In the genomic region with DNA sequence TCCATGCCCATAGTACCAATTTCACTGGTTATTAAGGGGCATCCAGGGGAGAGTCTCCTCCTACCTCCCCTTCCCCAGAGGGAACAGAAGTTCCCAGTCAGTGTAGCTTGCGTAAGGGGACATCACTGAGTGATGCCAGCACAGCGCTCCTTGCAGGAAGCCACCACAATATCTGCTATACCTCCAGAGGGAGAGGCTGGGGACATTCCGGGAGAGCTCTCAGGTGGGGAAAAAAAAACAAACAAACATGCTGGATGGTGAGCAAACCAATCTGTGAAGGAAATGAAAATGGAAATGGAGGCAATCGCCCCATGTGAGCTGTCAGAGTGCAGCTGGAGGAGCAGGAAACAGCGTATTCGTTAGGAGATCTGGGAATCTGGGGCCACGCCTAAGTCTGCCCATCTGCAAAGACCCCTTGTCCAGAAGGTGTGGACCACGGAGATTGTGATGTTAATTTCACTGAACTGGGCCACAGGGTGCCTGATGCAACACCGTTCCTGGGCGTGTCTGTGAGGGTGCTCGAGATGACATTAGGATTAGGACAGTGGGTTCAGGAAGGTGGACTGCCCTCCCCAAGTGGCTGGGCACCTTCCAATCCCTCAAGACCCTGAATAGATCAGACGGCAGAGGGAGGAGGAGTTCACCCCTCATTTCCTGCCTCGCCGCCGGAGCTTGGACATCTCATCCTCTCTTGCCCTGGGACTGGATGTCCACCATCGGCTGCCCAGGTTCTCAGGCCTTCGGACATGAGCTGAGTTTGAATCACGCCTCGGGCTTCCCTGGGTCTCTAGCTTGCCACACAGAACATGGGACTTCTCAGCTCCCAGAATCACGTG, we compare ENCODE assay signal across 2 cellular contexts.
TF ChIP-seq lines count a peak whose summit lies in the region.

No MANE protein-coding gene starts in this region.

TF ChIP-seq in GM23338, 12 proteins besides CTCF, POLR2A, EP300 and RAD21 (continues in another document):
- TF ChIP-seq ZNF114 (CRISPR knock-in tag; IDR thresholded peaks at IDR 0.05) (no peak), POLR2AphosphoS5 (IDR thresholded peaks at IDR 0.05; ENCODE audit: low read depth) (no peak), EZH2phosphoT487 (IDR thresholded peaks at IDR 0.05; ENCODE audit: unreplicated experiment) (no peak), EZH2 (IDR thresholded peaks at IDR 0.05; ENCODE audit: low read depth, unreplicated experiment) (no peak), CREB1 (CRISPR knock-in tag; IDR thresholded peaks at IDR 0.05; ENCODE audit: low read depth) (no peak), NANOG (IDR thresholded peaks at IDR 0.05; ENCODE audit: borderline replicate concordance) (no peak), STAT1 (IDR thresholded peaks at IDR 0.05; ENCODE audit: unreplicated experiment) (no peak), ZNF331 (CRISPR knock-in tag; IDR thresholded peaks at IDR 0.05; ENCODE audit: low read depth) (no peak), JUNB (IDR thresholded peaks at IDR 0.05; ENCODE audit: unreplicated experiment) (no peak)
- TF ChIP-seq, protein P1, sequence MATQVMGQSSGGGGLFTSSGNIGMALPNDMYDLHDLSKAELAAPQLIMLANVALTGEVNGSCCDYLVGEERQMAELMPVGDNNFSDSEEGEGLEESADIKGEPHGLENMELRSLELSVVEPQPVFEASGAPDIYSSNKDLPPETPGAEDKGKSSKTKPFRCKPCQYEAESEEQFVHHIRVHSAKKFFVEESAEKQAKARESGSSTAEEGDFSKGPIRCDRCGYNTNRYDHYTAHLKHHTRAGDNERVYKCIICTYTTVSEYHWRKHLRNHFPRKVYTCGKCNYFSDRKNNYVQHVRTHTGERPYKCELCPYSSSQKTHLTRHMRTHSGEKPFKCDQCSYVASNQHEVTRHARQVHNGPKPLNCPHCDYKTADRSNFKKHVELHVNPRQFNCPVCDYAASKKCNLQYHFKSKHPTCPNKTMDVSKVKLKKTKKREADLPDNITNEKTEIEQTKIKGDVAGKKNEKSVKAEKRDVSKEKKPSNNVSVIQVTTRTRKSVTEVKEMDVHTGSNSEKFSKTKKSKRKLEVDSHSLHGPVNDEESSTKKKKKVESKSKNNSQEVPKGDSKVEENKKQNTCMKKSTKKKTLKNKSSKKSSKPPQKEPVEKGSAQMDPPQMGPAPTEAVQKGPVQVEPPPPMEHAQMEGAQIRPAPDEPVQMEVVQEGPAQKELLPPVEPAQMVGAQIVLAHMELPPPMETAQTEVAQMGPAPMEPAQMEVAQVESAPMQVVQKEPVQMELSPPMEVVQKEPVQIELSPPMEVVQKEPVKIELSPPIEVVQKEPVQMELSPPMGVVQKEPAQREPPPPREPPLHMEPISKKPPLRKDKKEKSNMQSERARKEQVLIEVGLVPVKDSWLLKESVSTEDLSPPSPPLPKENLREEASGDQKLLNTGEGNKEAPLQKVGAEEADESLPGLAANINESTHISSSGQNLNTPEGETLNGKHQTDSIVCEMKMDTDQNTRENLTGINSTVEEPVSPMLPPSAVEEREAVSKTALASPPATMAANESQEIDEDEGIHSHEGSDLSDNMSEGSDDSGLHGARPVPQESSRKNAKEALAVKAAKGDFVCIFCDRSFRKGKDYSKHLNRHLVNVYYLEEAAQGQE (IDR thresholded peaks at IDR 0.05; ENCODE audit: unreplicated experiment): no peak
- TF ChIP-seq, protein P2, sequence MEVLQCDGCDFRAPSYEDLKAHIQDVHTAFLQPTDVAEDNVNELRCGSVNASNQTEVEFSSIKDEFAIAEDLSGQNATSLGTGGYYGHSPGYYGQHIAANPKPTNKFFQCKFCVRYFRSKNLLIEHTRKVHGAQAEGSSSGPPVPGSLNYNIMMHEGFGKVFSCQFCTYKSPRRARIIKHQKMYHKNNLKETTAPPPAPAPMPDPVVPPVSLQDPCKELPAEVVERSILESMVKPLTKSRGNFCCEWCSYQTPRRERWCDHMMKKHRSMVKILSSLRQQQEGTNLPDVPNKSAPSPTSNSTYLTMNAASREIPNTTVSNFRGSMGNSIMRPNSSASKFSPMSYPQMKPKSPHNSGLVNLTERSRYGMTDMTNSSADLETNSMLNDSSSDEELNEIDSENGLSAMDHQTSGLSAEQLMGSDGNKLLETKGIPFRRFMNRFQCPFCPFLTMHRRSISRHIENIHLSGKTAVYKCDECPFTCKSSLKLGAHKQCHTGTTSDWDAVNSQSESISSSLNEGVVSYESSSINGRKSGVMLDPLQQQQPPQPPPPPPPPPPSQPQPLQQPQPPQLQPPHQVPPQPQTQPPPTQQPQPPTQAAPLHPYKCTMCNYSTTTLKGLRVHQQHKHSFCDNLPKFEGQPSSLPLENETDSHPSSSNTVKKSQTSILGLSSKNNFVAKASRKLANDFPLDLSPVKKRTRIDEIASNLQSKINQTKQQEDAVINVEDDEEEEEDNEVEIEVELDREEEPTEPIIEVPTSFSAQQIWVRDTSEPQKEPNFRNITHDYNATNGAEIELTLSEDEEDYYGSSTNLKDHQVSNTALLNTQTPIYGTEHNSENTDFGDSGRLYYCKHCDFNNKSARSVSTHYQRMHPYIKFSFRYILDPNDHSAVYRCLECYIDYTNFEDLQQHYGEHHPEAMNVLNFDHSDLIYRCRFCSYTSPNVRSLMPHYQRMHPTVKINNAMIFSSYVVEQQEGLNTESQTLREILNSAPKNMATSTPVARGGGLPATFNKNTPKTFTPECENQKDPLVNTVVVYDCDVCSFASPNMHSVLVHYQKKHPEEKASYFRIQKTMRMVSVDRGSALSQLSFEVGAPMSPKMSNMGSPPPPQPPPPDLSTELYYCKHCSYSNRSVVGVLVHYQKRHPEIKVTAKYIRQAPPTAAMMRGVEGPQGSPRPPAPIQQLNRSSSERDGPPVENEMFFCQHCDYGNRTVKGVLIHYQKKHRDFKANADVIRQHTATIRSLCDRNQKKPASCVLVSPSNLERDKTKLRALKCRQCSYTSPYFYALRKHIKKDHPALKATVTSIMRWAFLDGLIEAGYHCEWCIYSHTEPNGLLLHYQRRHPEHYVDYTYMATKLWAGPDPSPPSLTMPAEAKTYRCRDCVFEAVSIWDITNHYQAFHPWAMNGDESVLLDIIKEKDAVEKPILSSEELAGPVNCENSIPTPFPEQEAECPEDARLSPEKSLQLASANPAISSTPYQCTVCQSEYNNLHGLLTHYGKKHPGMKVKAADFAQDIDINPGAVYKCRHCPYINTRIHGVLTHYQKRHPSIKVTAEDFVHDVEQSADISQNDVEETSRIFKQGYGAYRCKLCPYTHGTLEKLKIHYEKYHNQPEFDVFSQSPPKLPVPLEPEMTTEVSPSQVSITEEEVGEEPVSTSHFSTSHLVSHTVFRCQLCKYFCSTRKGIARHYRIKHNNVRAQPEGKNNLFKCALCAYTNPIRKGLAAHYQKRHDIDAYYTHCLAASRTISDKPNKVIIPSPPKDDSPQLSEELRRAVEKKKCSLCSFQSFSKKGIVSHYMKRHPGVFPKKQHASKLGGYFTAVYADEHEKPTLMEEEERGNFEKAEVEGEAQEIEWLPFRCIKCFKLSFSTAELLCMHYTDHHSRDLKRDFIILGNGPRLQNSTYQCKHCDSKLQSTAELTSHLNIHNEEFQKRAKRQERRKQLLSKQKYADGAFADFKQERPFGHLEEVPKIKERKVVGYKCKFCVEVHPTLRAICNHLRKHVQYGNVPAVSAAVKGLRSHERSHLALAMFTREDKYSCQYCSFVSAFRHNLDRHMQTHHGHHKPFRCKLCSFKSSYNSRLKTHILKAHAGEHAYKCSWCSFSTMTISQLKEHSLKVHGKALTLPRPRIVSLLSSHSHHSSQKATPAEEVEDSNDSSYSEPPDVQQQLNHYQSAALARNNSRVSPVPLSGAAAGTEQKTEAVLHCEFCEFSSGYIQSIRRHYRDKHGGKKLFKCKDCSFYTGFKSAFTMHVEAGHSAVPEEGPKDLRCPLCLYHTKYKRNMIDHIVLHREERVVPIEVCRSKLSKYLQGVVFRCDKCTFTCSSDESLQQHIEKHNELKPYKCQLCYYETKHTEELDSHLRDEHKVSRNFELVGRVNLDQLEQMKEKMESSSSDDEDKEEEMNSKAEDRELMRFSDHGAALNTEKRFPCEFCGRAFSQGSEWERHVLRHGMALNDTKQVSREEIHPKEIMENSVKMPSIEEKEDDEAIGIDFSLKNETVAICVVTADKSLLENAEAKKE (CRISPR knock-in tag; IDR thresholded peaks at IDR 0.05): no peak

TF ChIP-seq in HepG2, 621 proteins besides CTCF, POLR2A, EP300 and RAD21:
- TF ChIP-seq ZNF17 (CRISPR knock-in tag; IDR thresholded peaks at IDR 0.05) (no peak), ZNF180 (CRISPR knock-in tag; IDR thresholded peaks at IDR 0.05; ENCODE audit: borderline replicate concordance, low read depth) (no peak), ZKSCAN1 (IDR thresholded peaks at IDR 0.05; ENCODE audit: low read length) (no peak), PHF8 (CRISPR knock-in tag; IDR thresholded peaks at IDR 0.05) (no peak), ZNF326 (CRISPR knock-in tag; IDR thresholded peaks at IDR 0.05; ENCODE audit: borderline replicate concordance) (no peak), MED1 (CRISPR knock-in tag; IDR thresholded peaks at IDR 0.05) (no peak), KDM5B (CRISPR knock-in tag; IDR thresholded peaks at IDR 0.05; ENCODE audit: borderline replicate concordance) (no peak), SMC3 (IDR thresholded peaks at IDR 0.05; ENCODE audit: low read length) (no peak), ZNF501 (CRISPR knock-in tag; IDR thresholded peaks at IDR 0.05) (no peak), HOXA3 (CRISPR knock-in tag; IDR thresholded peaks at IDR 0.05) (no peak), EEA1 (CRISPR knock-in tag; IDR thresholded peaks at IDR 0.05; ENCODE audit: borderline replicate concordance) (no peak), ATF7 (IDR thresholded peaks at IDR 0.05) (no peak), ATF7 (CRISPR knock-in tag; IDR thresholded peaks at IDR 0.05) (no peak), NR1H2 (CRISPR knock-in tag; IDR thresholded peaks at IDR 0.05; ENCODE audit: borderline replicate concordance, low read depth) (no peak), ZNF558 (CRISPR knock-in tag; IDR thresholded peaks at IDR 0.05; ENCODE audit: borderline replicate concordance) (no peak), EED (CRISPR knock-in tag; IDR thresholded peaks at IDR 0.05) (no peak)
- TF ChIP-seq, protein P3, sequence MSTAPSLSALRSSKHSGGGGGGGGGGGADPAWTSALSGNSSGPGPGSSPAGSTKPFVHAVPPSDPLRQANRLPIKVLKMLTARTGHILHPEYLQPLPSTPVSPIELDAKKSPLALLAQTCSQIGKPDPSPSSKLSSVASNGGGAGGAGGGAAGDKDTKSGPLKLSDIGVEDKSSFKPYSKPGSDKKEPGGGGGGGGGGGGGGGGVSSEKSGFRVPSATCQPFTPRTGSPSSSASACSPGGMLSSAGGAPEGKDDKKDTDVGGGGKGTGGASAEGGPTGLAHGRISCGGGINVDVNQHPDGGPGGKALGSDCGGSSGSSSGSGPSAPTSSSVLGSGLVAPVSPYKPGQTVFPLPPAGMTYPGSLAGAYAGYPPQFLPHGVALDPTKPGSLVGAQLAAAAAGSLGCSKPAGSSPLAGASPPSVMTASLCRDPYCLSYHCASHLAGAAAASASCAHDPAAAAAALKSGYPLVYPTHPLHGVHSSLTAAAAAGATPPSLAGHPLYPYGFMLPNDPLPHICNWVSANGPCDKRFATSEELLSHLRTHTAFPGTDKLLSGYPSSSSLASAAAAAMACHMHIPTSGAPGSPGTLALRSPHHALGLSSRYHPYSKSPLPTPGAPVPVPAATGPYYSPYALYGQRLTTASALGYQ (CRISPR knock-in tag; IDR thresholded peaks at IDR 0.05): no peak
- TF ChIP-seq, protein P4, sequence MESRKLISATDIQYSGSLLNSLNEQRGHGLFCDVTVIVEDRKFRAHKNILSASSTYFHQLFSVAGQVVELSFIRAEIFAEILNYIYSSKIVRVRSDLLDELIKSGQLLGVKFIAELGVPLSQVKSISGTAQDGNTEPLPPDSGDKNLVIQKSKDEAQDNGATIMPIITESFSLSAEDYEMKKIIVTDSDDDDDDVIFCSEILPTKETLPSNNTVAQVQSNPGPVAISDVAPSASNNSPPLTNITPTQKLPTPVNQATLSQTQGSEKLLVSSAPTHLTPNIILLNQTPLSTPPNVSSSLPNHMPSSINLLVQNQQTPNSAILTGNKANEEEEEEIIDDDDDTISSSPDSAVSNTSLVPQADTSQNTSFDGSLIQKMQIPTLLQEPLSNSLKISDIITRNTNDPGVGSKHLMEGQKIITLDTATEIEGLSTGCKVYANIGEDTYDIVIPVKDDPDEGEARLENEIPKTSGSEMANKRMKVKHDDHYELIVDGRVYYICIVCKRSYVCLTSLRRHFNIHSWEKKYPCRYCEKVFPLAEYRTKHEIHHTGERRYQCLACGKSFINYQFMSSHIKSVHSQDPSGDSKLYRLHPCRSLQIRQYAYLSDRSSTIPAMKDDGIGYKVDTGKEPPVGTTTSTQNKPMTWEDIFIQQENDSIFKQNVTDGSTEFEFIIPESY (CRISPR knock-in tag; IDR thresholded peaks at IDR 0.05): no peak
- TF ChIP-seq, protein P5, sequence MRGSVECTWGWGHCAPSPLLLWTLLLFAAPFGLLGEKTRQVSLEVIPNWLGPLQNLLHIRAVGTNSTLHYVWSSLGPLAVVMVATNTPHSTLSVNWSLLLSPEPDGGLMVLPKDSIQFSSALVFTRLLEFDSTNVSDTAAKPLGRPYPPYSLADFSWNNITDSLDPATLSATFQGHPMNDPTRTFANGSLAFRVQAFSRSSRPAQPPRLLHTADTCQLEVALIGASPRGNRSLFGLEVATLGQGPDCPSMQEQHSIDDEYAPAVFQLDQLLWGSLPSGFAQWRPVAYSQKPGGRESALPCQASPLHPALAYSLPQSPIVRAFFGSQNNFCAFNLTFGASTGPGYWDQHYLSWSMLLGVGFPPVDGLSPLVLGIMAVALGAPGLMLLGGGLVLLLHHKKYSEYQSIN (CRISPR knock-in tag; IDR thresholded peaks at IDR 0.05; ENCODE audit: borderline replicate concordance): no peak
- TF ChIP-seq, protein P6, sequence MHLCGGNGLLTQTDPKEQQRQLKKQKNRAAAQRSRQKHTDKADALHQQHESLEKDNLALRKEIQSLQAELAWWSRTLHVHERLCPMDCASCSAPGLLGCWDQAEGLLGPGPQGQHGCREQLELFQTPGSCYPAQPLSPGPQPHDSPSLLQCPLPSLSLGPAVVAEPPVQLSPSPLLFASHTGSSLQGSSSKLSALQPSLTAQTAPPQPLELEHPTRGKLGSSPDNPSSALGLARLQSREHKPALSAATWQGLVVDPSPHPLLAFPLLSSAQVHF (CRISPR knock-in tag; IDR thresholded peaks at IDR 0.05): no peak
